17 cellular contexts compared by ENCODE assay signal in the genomic region with DNA sequence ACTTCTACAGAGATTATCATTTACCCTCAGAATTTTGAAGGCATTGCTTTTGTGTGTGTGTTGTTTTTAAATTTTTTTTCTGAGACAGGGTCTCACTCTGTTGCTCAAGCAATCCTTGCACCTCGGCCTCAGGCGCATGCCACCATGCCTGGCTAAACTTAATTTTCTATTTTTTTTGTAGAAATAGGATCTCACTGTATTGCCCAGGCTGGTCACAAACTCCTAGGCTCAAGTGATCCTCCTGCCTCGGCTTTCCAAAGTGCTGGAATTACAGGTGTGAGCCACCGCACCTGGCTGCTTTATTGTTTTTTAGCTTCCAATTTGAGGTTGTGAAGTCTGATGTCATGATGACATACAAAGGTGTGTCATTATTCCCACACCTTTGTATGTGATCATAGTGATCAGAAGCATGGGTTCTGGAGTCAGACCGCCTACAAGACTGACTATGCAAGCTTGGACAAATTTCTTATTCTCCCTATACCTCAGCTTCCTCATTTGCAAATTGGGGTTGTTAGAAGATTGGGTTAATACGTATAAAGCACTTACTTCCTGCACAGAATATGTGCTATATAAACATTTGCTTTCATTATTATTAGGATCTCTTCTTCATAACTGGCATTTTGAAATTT. TPM values are rescaled to one million over a fixed set of nuclear protein-coding genes. Genes with fewer than 3 reads are reported as not detected.
"Had no signal": no experiment of that assay in that cellular context is flagged by ENCODE, and none has a peak within 500 bp of the region (broad histone marks: within the 10 kb centered on the region; RNA-seq: fewer than 3 reads in every experiment).

No MANE protein-coding gene starts in this region.

- H3K9me3 Mint-ChIP-seq: activated CD4-positive, alpha-beta memory T cell treated with anti-CD3 and anti-CD28 coated beads for 36 hours; activated T-cell treated with anti-CD3 and anti-CD28 coated beads, Interleukin-2, amount 50 U/mL, for 4 hours; central memory CD8-positive, alpha-beta T cell; effector memory CD8-positive, alpha-beta T cell had no signal

- H3K4me3 ChIP-seq: body of pancreas, stomach, uterus had no signal

- H3K27ac ChIP-seq: body of pancreas, epithelial cell of prostate, parathyroid adenoma, stomach, uterus had no signal

- H2AFZ ChIP-seq: parathyroid adenoma had no signal

- ATAC-seq: activated naive CD4-positive, alpha-beta T cell treated with anti-CD3 and anti-CD28 coated beads, Interleukin-2, amount 50 U/mL, for 72 hours; activated T-cell treated with anti-CD3 and anti-CD28 coated beads, Interleukin-2, amount 50 U/mL, for 4 hours; body of pancreas; effector memory CD8-positive, alpha-beta T cell had no signal

- H3K36me3 ChIP-seq: uterus had no signal

- DNase-seq: activated CD4-positive, alpha-beta memory T cell treated with anti-CD3 and anti-CD28 coated beads for 36 hours; activated effector memory CD4-positive, alpha-beta T cell treated with anti-CD3 and anti-CD28 coated beads, Interleukin-2, amount 50 U/mL, for 16 hours; activated T-cell treated with anti-CD3 and anti-CD28 coated beads, Interleukin-2, amount 50 U/mL, for 4 hours; amniotic stem cell; body of pancreas; effector memory CD8-positive, alpha-beta T cell; hypothalamus; kidney glomerular epithelial cell; stimulated activated CD4-positive, alpha-beta T cell treated with anti-CD3 and anti-CD28 coated beads, Interleukin-4, amount 100 ng/mL, for 1 hour; stimulated activated CD8-positive, alpha-beta memory T cell treated with anti-CD3 and anti-CD28 coated beads, Interleukin-4, amount 100 ng/mL, for 48 hours; stomach; uterus had no signal

- H3K27me3 Mint-ChIP-seq: activated CD4-positive, alpha-beta memory T cell treated with anti-CD3 and anti-CD28 coated beads for 36 hours; central memory CD8-positive, alpha-beta T cell; effector memory CD8-positive, alpha-beta T cell had no signal

- H3K4me3 Mint-ChIP-seq: activated CD4-positive, alpha-beta memory T cell treated with anti-CD3 and anti-CD28 coated beads for 36 hours; activated T-cell treated with anti-CD3 and anti-CD28 coated beads, Interleukin-2, amount 50 U/mL, for 4 hours; central memory CD8-positive, alpha-beta T cell; effector memory CD8-positive, alpha-beta T cell had no signal

- H3K27ac Mint-ChIP-seq: activated CD4-positive, alpha-beta memory T cell treated with anti-CD3 and anti-CD28 coated beads for 36 hours; activated naive CD4-positive, alpha-beta T cell treated with anti-CD3 and anti-CD28 coated beads, Interleukin-2, amount 50 U/mL, for 72 hours had no signal

- H3K9me3 ChIP-seq: body of pancreas, stomach, uterus had no signal

- H3K27me3 ChIP-seq: body of pancreas, stomach, uterus had no signal

- H3K9ac ChIP-seq: parathyroid adenoma had no signal

- H3K4me1 ChIP-seq: uterus had no signal

RNA-seq across cellular contexts. Expression of a gene that starts 32.7 kb away (rescaled TPM):
- total RNA-seq: renal cortical epithelial cell had no signal
